ENCODE assay signal across 30 cellular contexts in genomic region chr2:168462543-168463045, GRCh38.
"Had no signal": no experiment of that assay in that cellular context is flagged by ENCODE, and none has a peak within 500 bp of the region (broad histone marks: within the 10 kb centered on the region; RNA-seq: fewer than 3 reads in every experiment).

No MANE protein-coding gene starts in this region.

- ATAC-seq: activated CD4-positive, alpha-beta T cell treated with anti-CD3 and anti-CD28 coated beads for 36 hours; activated T-helper 17 cell treated with anti-CD3 and anti-CD28 coated beads, Interleukin-2, amount 50 U/mL, for 72 hours; left lobe of liver; naive thymus-derived CD4-positive, alpha-beta T cell; stimulated activated memory B cell treated with anti-CD40 and anti-IgM and Interleukin-4, amounts not matched to agents 10 μg/mL and 1 μg/mL and 100 μg/mL, for 72 hours had no signal

- H3K27me3 ChIP-seq: adrenal gland, ascending aorta, brain microvascular endothelial cell, hepatocyte, sigmoid colon, stomach, suprapubic skin, tibial nerve had no signal

- H3K4me3 ChIP-seq: adrenal gland, ascending aorta, hepatocyte, lung, sigmoid colon, smooth muscle cell, stomach, suprapubic skin, tibial nerve had no signal

- H3K9me3 ChIP-seq: adrenal gland, ascending aorta, sigmoid colon, stomach, suprapubic skin, tibial nerve had no signal

- FAIRE-seq: urothelium cell line had no signal

- DNase-seq: activated B cell treated with CpG ODN at 0.5 μM for 24 hours; activated CD4-positive, alpha-beta T cell treated with anti-CD3 and anti-CD28 coated beads for 36 hours; activated CD4-positive, alpha-beta T cell treated with anti-CD3 and anti-CD28 coated beads, Interleukin-2, amount 50 U/mL, for 4 hours; activated CD8-positive, alpha-beta memory T cell treated with anti-CD3 and anti-CD28 coated beads for 24 hours; activated CD8-positive, alpha-beta memory T cell treated with anti-CD3 and anti-CD28 coated beads, Interleukin-2, amount 50 U/mL, for 4 hours; activated naive CD4-positive, alpha-beta T cell; activated T-cell treated with anti-CD3 and anti-CD28 coated beads, Interleukin-2, amount 50 U/mL, for 24 hours; adrenal gland; brain microvascular endothelial cell; caudate nucleus; dermis blood vessel endothelial cell; effector CD8-positive, alpha-beta T cell; erythroblast; foreskin melanocyte; glutamatergic neuron; immature natural killer cell; naive thymus-derived CD4-positive, alpha-beta T cell; sigmoid colon; stimulated activated CD4-positive, alpha-beta T cell treated with anti-CD3 and anti-CD28 coated beads, Interleukin-15, amount 100 ng/mL, for 24 hours; stomach had no signal

- H3K36me3 ChIP-seq: adrenal gland, ascending aorta, brain microvascular endothelial cell, sigmoid colon, stomach, suprapubic skin, tibial nerve had no signal

- H3K27ac ChIP-seq: adrenal gland, ascending aorta, brain microvascular endothelial cell, hepatocyte, sigmoid colon, suprapubic skin, tibial nerve had no signal
